In the genomic region with DNA sequence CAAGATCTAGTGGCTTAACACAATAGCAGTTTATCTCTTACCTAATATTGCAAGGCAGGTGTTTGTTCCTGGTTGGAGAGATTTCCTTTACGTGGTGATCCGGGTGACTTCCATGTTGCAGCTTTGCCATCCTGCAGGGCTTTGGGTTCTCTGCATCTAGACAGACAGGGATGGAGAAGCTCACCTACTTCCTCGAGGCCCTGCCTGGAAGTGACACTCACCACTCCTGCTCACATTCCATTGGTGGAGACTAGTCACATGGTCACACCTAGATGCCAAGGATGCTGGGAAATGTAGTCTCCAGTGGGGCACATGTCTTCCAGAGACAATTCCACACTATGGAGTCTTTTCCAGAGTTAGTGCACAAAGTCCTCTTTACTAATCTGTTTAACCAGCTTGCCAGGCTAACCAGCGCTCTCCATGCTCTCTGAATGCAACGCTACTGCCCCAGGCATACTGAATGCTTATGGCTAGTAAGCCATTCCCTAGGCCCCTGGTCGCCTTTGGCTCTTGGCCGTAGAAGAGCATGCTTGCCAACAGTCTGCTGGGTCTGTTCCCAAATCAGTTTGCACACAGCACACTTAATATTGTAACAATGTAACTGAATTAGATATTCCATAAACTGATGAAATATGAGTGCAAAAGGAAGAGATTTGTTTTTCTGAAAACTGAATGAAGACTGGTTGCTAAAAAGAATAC, we compare ENCODE assay signal across 8 cellular contexts. TPM values are rescaled to one million over a fixed set of nuclear protein-coding genes. Genes with fewer than 3 reads are reported as not detected.
DNase-seq lines count a peak whose midpoint lies in the region; ATAC-seq and TF ChIP-seq lines count a peak whose summit lies in the region.

No MANE protein-coding gene starts in this region.

- no peak for TF ChIP-seq CTCF in coronary artery (IDR thresholded peaks at IDR 0.05)
- no peak for TF ChIP-seq CTCF in right lobe of liver (IDR thresholded peaks at IDR 0.05)
- TF ChIP-seq CTCF in thoracic aorta (IDR thresholded peaks at IDR 0.05): no peak

- DNase-seq in activated gamma-delta T cell treated with Interleukin-2 at 50 U/mL for 16 hours (peak; percentile 12), activated gamma-delta T cell (lab: John Stamatoyannopoulos, UW) (no peak), NCI-H187 treated with DMSO at 0.1 percent for 48 hours (lab: John Stamatoyannopoulos, UW) (peak; percentile 5), T-helper 9 cell (peak; percentile 7), coronary artery (ENCODE audit: low spot score) (peak; percentile 84), right lobe of liver (peak in 1 of 3 donors; percentile 61), thoracic aorta (ENCODE audit: low spot score) (no peak)

- ATAC-seq in right lobe of liver (peak; percentile 25 to 60 (median 49)), thoracic aorta (ENCODE audit: insufficient number of reproducible peaks, low FRiP score, low read depth) (peak; percentile 44), GM21423 (IDR thresholded peaks at IDR 0.05; ENCODE audit: unreplicated experiment) (no peak)

- intact Hi-C loops in right lobe of liver (cut with DNase I): no loop called here

- no peak for TF ChIP-seq POLR2A in right lobe of liver (IDR thresholded peaks at IDR 0.05)

- H3K36me3 ChIP-seq in right lobe of liver: no peaks in the 10 kb centered on the region
- no peaks in the 10 kb centered on the region for H3K36me3 ChIP-seq in thoracic aorta

- H3K9me3 ChIP-seq in right lobe of liver (no peaks in the 10 kb centered on the region), thoracic aorta (no peaks in the 10 kb centered on the region)

- H3K4me1 ChIP-seq in right lobe of liver (peaks cover 0 to 4% (median 0%) of the 10 kb centered on the region in 4 donors), thoracic aorta (ENCODE audit: control insufficient read depth in 1 of 2, low read depth in 2 of 2) (peaks cover 21 to 93% of the 10 kb centered on the region in 2 donors)

- H3K27me3 ChIP-seq in right lobe of liver (no peaks in the 10 kb centered on the region), thoracic aorta (replicated peaks; ENCODE audit: insufficient read depth) (no peaks in the 10 kb centered on the region)

- H3K27ac ChIP-seq in coronary artery (peak overlapping the region in 1 of 2 donors; percentile 66), right lobe of liver (no peak overlapping the region), thoracic aorta (peak overlapping the region; percentile 86 to 91)

- H3K4me3 ChIP-seq in coronary artery (no peak overlapping the region), right lobe of liver (no peak overlapping the region), thoracic aorta (no peak overlapping the region)

- 63% methylated on average over 4 of the region's 7 CpGs for WGBS in right lobe of liver (ENCODE audit: insufficient coverage, low coverage, low lambda C conversion rate, missing lambda C conversion rate)

RNA-seq across cellular contexts. Expression of a gene that starts 6.7 kb away (rescaled TPM):
- under 1 TPM in 4 of 6 experiments, not detected in 2; 0.07 to 0.43 (median 0.19) TPM for total RNA-seq in right lobe of liver
- total RNA-seq in thoracic aorta: 10 to 100 TPM; 26.3 to 60.0 TPM

RNA-seq across cellular contexts. Expression of a gene that starts 23.8 kb away (rescaled TPM):
- total RNA-seq in right lobe of liver: 1 to 10 TPM in 5 of 6 experiments, under 1 TPM in 1; 0.92 to 6.1 (median 1.5) TPM
- 100 to 1,000 TPM; 652 to 994 TPM for total RNA-seq in thoracic aorta

Comparison
In these comparisons a context has a peak if more than half of its experiments do, and no peak if none do; other contexts are left out.
1. DNase-seq: peak in activated gamma-delta T cell treated with Interleukin-2 at 50 U/mL for 16 hours (single experiment), NCI-H187 treated with DMSO at 0.1 percent for 48 hours (single experiment), T-helper 9 cell (single experiment) and coronary artery (single experiment); none in activated gamma-delta T cell (single experiment) and thoracic aorta (single experiment).
2. H3K27ac ChIP-seq: peak in thoracic aorta (2 of 2); none in right lobe of liver (0 of 3).
3. RNA of a gene that starts 6.7 kb away (total RNA-seq): 26.3 to 60.0 TPM in thoracic aorta; 0.07 to 0.43 TPM in right lobe of liver; every median in the first group is over 10 times any median in the second.
4. RNA of a gene that starts 23.8 kb away (total RNA-seq): 652 to 994 TPM in thoracic aorta; 0.92 to 6.1 TPM in right lobe of liver; every median in the first group is over 10 times any median in the second.